ENCODE assay signal across 9 cellular contexts in genomic region chr6:132132911-132133639, GRCh38.
A peak's percentile ranks its signal among the peaks of the same experiment; 100 is the strongest.
DNase-seq lines count a peak whose midpoint lies in the region; TF ChIP-seq lines count a peak whose summit lies in the region.
"Had no signal": no experiment of that assay in that cellular context is flagged by ENCODE, and none has a peak within 500 bp of the region (broad histone marks: within the 10 kb centered on the region; RNA-seq: fewer than 3 reads in every experiment).

No MANE protein-coding gene starts in this region.

- H3K27ac ChIP-seq in BLaER1 (peak overlapping the region; percentile 96), SJSA1 (peak overlapping the region; percentile 98), parathyroid adenoma (no peak overlapping the region)

- no peaks in the 10 kb centered on the region for H3K79me2 ChIP-seq in parathyroid adenoma

- no peak overlapping the region for H3K27ac Mint-ChIP-seq in T-helper 2 cell treated with Interferon-gamma antibody and Interleukin-4, amounts not matched to agents 5 μg/mL and 100 μg/mL, for 36 hours
- H3K27ac Mint-ChIP-seq in activated T-helper 1 cell treated with anti-CD3 and anti-CD28 coated beads, Interleukin-12 subunit alpha, Interleukin-12 subunit beta, Interleukin-2, Interleukin-4 antibody, amounts not matched to agents 30 ng/mL and 10 ng/mL and 1 ng/mL, durations not matched to agents 14 hours and 24 hours and 36 hours: no peak overlapping the region

- peaks cover 7% of the 10 kb centered on the region for H3K4me1 Mint-ChIP-seq in T-helper 2 cell treated with Interferon-gamma antibody and Interleukin-4, amounts not matched to agents 5 μg/mL and 100 μg/mL, for 36 hours (ENCODE audit: low read depth)
- H3K4me1 Mint-ChIP-seq in activated T-helper 1 cell treated with anti-CD3 and anti-CD28 coated beads, Interleukin-12 subunit alpha, Interleukin-12 subunit beta, Interleukin-2, Interleukin-4 antibody, amounts not matched to agents 30 ng/mL and 10 ng/mL and 1 ng/mL, durations not matched to agents 14 hours and 24 hours and 36 hours (ENCODE audit: low read depth): no peaks in the 10 kb centered on the region

- H3K4me3 Mint-ChIP-seq in T-helper 2 cell treated with Interferon-gamma antibody and Interleukin-4, amounts not matched to agents 5 μg/mL and 100 μg/mL, for 36 hours: no peak overlapping the region
- no peak overlapping the region for H3K4me3 Mint-ChIP-seq in activated T-helper 1 cell treated with anti-CD3 and anti-CD28 coated beads, Interleukin-12 subunit alpha, Interleukin-12 subunit beta, Interleukin-2, Interleukin-4 antibody, amounts not matched to agents 30 ng/mL and 10 ng/mL and 1 ng/mL, durations not matched to agents 14 hours and 24 hours and 36 hours

- peak in 1 of 2 experiments; percentile 42 for DNase-seq in SJSA1 (ENCODE audit: low read depth in 1 of 2, low spot score in 2 of 2)
- DNase-seq in fibroblast of peridontal ligament (ENCODE audit: extremely low read depth): peak; percentile 90
- no peak for DNase-seq in T-helper 2 cell treated with Interferon-gamma antibody and Interleukin-4, amounts not matched to agents 5 μg/mL and 100 μg/mL, for 36 hours (ENCODE audit: low spot score)
- DNase-seq in NCI-H1092 treated with DMSO at 0.1 percent for 48 hours (lab: John Stamatoyannopoulos, UW): no peak
- DNase-seq in activated T-helper 1 cell treated with anti-CD3 and anti-CD28 coated beads, Interleukin-12 subunit alpha, Interleukin-12 subunit beta, Interleukin-2, Interleukin-4 antibody, amounts not matched to agents 30 ng/mL and 10 ng/mL and 1 ng/mL, durations not matched to agents 14 hours and 24 hours and 36 hours (ENCODE audit: low spot score): no peak
- no peak for DNase-seq in RPMI8226
- DNase-seq: stimulated activated CD4-positive, alpha-beta T cell treated with anti-CD3 and anti-CD28 coated beads, Interleukin-2, amount 100 ng/mL, for 24 hours had no signal

- H3K27me3 Mint-ChIP-seq in T-helper 2 cell treated with Interferon-gamma antibody and Interleukin-4, amounts not matched to agents 5 μg/mL and 100 μg/mL, for 36 hours (ENCODE audit: low read depth): peaks cover 12% of the 10 kb centered on the region
- peaks cover 18% of the 10 kb centered on the region for H3K27me3 Mint-ChIP-seq in activated T-helper 1 cell treated with anti-CD3 and anti-CD28 coated beads, Interleukin-12 subunit alpha, Interleukin-12 subunit beta, Interleukin-2, Interleukin-4 antibody, amounts not matched to agents 30 ng/mL and 10 ng/mL and 1 ng/mL, durations not matched to agents 14 hours and 24 hours and 36 hours (ENCODE audit: insufficient read depth)

- no peaks in the 10 kb centered on the region for H3K9me3 Mint-ChIP-seq in T-helper 2 cell treated with Interferon-gamma antibody and Interleukin-4, amounts not matched to agents 5 μg/mL and 100 μg/mL, for 36 hours
- no peaks in the 10 kb centered on the region for H3K9me3 Mint-ChIP-seq in activated T-helper 1 cell treated with anti-CD3 and anti-CD28 coated beads, Interleukin-12 subunit alpha, Interleukin-12 subunit beta, Interleukin-2, Interleukin-4 antibody, amounts not matched to agents 30 ng/mL and 10 ng/mL and 1 ng/mL, durations not matched to agents 14 hours and 24 hours and 36 hours

- peak overlapping the region; percentile 86 for H3K9ac ChIP-seq in BLaER1
- H3K9ac ChIP-seq in parathyroid adenoma: no peak overlapping the region

- no peak for TF ChIP-seq CTCF in parathyroid adenoma (IDR thresholded peaks at IDR 0.05)

- H3K36me3 ChIP-seq in BLaER1: peaks cover under 1% of the 10 kb centered on the region; the same call in 1 of the 2 replicates
- no peaks in the 10 kb centered on the region for H3K36me3 ChIP-seq in SJSA1
- no peaks in the 10 kb centered on the region for H3K36me3 ChIP-seq in parathyroid adenoma (ENCODE audit: control insufficient read depth, insufficient read depth, low read length)

- no peaks in the 10 kb centered on the region for H4K20me1 ChIP-seq in BLaER1

- H3K36me3 Mint-ChIP-seq in T-helper 2 cell treated with Interferon-gamma antibody and Interleukin-4, amounts not matched to agents 5 μg/mL and 100 μg/mL, for 36 hours (ENCODE audit: low read depth): no peaks in the 10 kb centered on the region
- H3K36me3 Mint-ChIP-seq in activated T-helper 1 cell treated with anti-CD3 and anti-CD28 coated beads, Interleukin-12 subunit alpha, Interleukin-12 subunit beta, Interleukin-2, Interleukin-4 antibody, amounts not matched to agents 30 ng/mL and 10 ng/mL and 1 ng/mL, durations not matched to agents 14 hours and 24 hours and 36 hours (ENCODE audit: low read depth): no peaks in the 10 kb centered on the region

- H3K4me2 ChIP-seq in BLaER1 (peak overlapping the region; percentile 90), parathyroid adenoma (ENCODE audit: low read length) (no peak overlapping the region)

- H3K4me3 ChIP-seq in BLaER1 (peak overlapping the region; percentile 68), SJSA1 (no peak overlapping the region), parathyroid adenoma (ENCODE audit: low read depth, low read length) (no peak overlapping the region)

- H3K4me1 ChIP-seq in BLaER1 (peaks cover 99% of the 10 kb centered on the region), SJSA1 (replicated peaks) (peaks cover 38% of the 10 kb centered on the region), parathyroid adenoma (no peaks in the 10 kb centered on the region)

- H3K27me3 ChIP-seq in BLaER1 (no peaks in the 10 kb centered on the region), SJSA1 (replicated peaks) (no peaks in the 10 kb centered on the region), parathyroid adenoma (ENCODE audit: control insufficient read depth, insufficient read depth, low read length) (no peaks in the 10 kb centered on the region)

- peaks cover 17% of the 10 kb centered on the region for H3K9me3 ChIP-seq in BLaER1
- H3K9me3 ChIP-seq in SJSA1 (replicated peaks): no peaks in the 10 kb centered on the region
- H3K9me3 ChIP-seq in parathyroid adenoma (ENCODE audit: control insufficient read depth, low read length): no peaks in the 10 kb centered on the region

- H2AFZ ChIP-seq in parathyroid adenoma: peak overlapping the region; percentile 4

- intact Hi-C loops in activated T-helper 1 cell treated with anti-CD3 and anti-CD28 coated beads, Interleukin-12 subunit alpha, Interleukin-12 subunit beta, Interleukin-2, Interleukin-4 antibody, amounts not matched to agents 30 ng/mL and 10 ng/mL and 1 ng/mL, durations not matched to agents 14 hours and 24 hours and 36 hours (cut with micrococcal nuclease): no loop called here
